In genomic region chr21:44377201-44377921, GRCh38 we compare ENCODE assay signal across 14 cellular contexts. TPM values are rescaled to one million over a fixed set of nuclear protein-coding genes. Genes with fewer than 3 reads are reported as not detected.
DNase-seq lines count a peak whose midpoint lies in the region; ATAC-seq and TF ChIP-seq lines count a peak whose summit lies in the region.
"Had no signal": no experiment of that assay in that cellular context is flagged by ENCODE, and none has a peak within 500 bp of the region (broad histone marks: within the 10 kb centered on the region; RNA-seq: fewer than 3 reads in every experiment).

No MANE protein-coding gene starts in this region.

- 84% methylated on average over 20 of the region's 24 CpGs for WGBS in hepatocyte (ENCODE audit: low lambda C conversion rate, missing lambda C conversion rate)
- WGBS in prostate gland: 57% methylated on average over 24 of the region's 24 CpGs

- H3K9me3 ChIP-seq in left ventricle myocardium inferior (replicated peaks) (no peaks in the 10 kb centered on the region), hepatocyte (ENCODE audit: low read depth) (no peaks in the 10 kb centered on the region), prostate gland (no peaks in the 10 kb centered on the region)

- no peak overlapping the region for H3K4me2 ChIP-seq in hepatocyte
- H3K4me2 ChIP-seq: KMS-11 had no signal

- peaks cover 83% of the 10 kb centered on the region for H3K27me3 ChIP-seq in left ventricle myocardium inferior (ENCODE audit: low read depth)
- H3K27me3 ChIP-seq in hepatocyte: no peaks in the 10 kb centered on the region
- H3K27me3 ChIP-seq in prostate gland (replicated peaks; ENCODE audit: insufficient read depth): peaks cover 3% of the 10 kb centered on the region

- peak; percentile 31 for DNase-seq in Right ventricle myocardium superior
- no peak for DNase-seq in left ventricle myocardium inferior
- DNase-seq in NCI-H2107 (lab: John Stamatoyannopoulos, UW): peak; percentile 78
- DNase-seq in hepatocyte (ENCODE audit: low spot score): no peak
- peak; percentile 43 for DNase-seq in ureter (ENCODE audit: low spot score)
- DNase-seq in prostate gland (ENCODE audit: low spot score): no peak
- DNase-seq in stimulated activated CD4-positive, alpha-beta T cell treated with anti-CD3 and anti-CD28 coated beads, Interleukin-2, amount 100 ng/mL, for 24 hours: no peak
- DNase-seq: activated CD4-positive, alpha-beta memory T cell treated with anti-CD3 and anti-CD28 coated beads, Interleukin-2, amount 10 ng/mL, durations not matched to agents 7 days and 5 days; activated naive CD4-positive, alpha-beta T cell treated with anti-CD3 and anti-CD28 coated beads, Interleukin-2, amount 10 ng/mL, durations not matched to agents 7 days and 5 days; NCI-H774; nephron progenitor cell; stimulated activated CD8-positive, alpha-beta memory T cell treated with anti-CD3 and anti-CD28 coated beads, Interleukin-4, amount 100 ng/mL, for 48 hours had no signal

- no peaks in the 10 kb centered on the region for H4K20me1 ChIP-seq in hepatocyte (ENCODE audit: insufficient read depth, poor library complexity, severe bottlenecking)

- no peaks in the 10 kb centered on the region for H3K4me1 ChIP-seq in left ventricle myocardium inferior
- H3K4me1 ChIP-seq in hepatocyte (ENCODE audit: insufficient read depth): no peaks in the 10 kb centered on the region
- H3K4me1 ChIP-seq in prostate gland (replicated peaks): no peaks in the 10 kb centered on the region

- H2AFZ ChIP-seq in hepatocyte: no peak overlapping the region

- no peak for TF ChIP-seq POLR2A in prostate gland (IDR thresholded peaks at IDR 0.05)

- intact Hi-C loops in Right ventricle myocardium superior (cut with DNase I): no loop called here
- intact Hi-C loops in left ventricle myocardium inferior (cut with micrococcal nuclease): no loop called here
- intact Hi-C loops in prostate gland (cut with DNase I): no loop called here

- no peaks in the 10 kb centered on the region for H3K36me3 ChIP-seq in left ventricle myocardium inferior
- no peaks in the 10 kb centered on the region for H3K36me3 ChIP-seq in hepatocyte (replicated peaks; ENCODE audit: insufficient read depth, low read depth)
- H3K36me3 ChIP-seq in prostate gland: no peaks in the 10 kb centered on the region

- H3K27ac ChIP-seq in left ventricle myocardium inferior (replicated peaks): no peak overlapping the region
- no peak overlapping the region for H3K27ac ChIP-seq in hepatocyte
- H3K27ac ChIP-seq in prostate gland: no peak overlapping the region
- H3K27ac ChIP-seq: KMS-11 had no signal

- ATAC-seq in Right ventricle myocardium superior (ENCODE audit: poor library complexity) (no peak), GM18867 (IDR thresholded peaks at IDR 0.05; ENCODE audit: unreplicated experiment) (no peak)

- no peak for TF ChIP-seq CTCF in left ventricle myocardium inferior (IDR thresholded peaks at IDR 0.05; ENCODE audit: borderline replicate concordance)
- TF ChIP-seq CTCF in hepatocyte (IDR thresholded peaks at IDR 0.05; ENCODE audit: poor library complexity): peak; percentile 10
- no peak for TF ChIP-seq CTCF in prostate gland (IDR thresholded peaks at IDR 0.05)

- no peaks in the 10 kb centered on the region for H3K9me2 ChIP-seq in hepatocyte (replicated peaks; ENCODE audit: insufficient read depth)

- H3K4me3 ChIP-seq in left ventricle myocardium inferior (no peak overlapping the region), hepatocyte (no peak overlapping the region), prostate gland (no peak overlapping the region)

- no peaks in the 10 kb centered on the region for H3K79me2 ChIP-seq in hepatocyte

RNA-seq across cellular contexts. Expression of gene TRPM2, which starts 23.9 kb away (rescaled TPM):
- total RNA-seq in Right ventricle myocardium superior (1.9 TPM), left ventricle myocardium inferior (1.8 TPM), hepatocyte (0.24 and 0.50 TPM in 2 replicates), ureter (10.0 TPM), prostate gland (1 to 10 TPM; 1.6 to 2.7 TPM)
- polyA plus RNA-seq in hepatocyte: 0.25 TPM in 1 of 2 replicates, not detected in the other

RNA-seq across cellular contexts. Expression of gene CFAP410, which starts 38.2 kb away (rescaled TPM):
- 13.9 TPM for total RNA-seq in Right ventricle myocardium superior
- 12.0 TPM for total RNA-seq in left ventricle myocardium inferior
- 17.1 and 20.3 TPM in 2 replicates for total RNA-seq in hepatocyte
- 33.6 and 40.4 TPM in 2 replicates for polyA plus RNA-seq in hepatocyte
- total RNA-seq in ureter: 20.2 TPM
- total RNA-seq in prostate gland: 10 to 100 TPM; 62.5 to 71.3 TPM

Comparison
In these comparisons a context has a peak if more than half of its experiments do, and no peak if none do; other contexts are left out.
1. DNase-seq: peak in Right ventricle myocardium superior (single experiment), NCI-H2107 (single experiment) and ureter (single experiment); none in left ventricle myocardium inferior (single experiment), hepatocyte (single experiment), prostate gland (single experiment) and stimulated activated CD4-positive, alpha-beta T cell treated with anti-CD3 and anti-CD28 coated beads, Interleukin-2, amount 100 ng/mL, for 24 hours (0 of 2).